Comparison of ENCODE assay signal across 1 cellular context in genomic region chr7:45921381-45921698, GRCh38.
TF ChIP-seq lines count a peak whose summit lies in the region.

No MANE protein-coding gene starts in this region.

TF ChIP-seq in WTC11, 78 proteins besides CTCF, POLR2A, EP300 and RAD21 (continued from another document):
- no peak for TF ChIP-seq STAT6 (CRISPR knock-in tag; conservative IDR thresholded peaks at IDR 0.05; ENCODE audit: low read depth)
- no peak for TF ChIP-seq ATF6 (CRISPR knock-in tag; IDR thresholded peaks at IDR 0.05)
- TF ChIP-seq ZNF317 (CRISPR knock-in tag; IDR thresholded peaks at IDR 0.05; ENCODE audit: borderline replicate concordance, low read depth): no peak
- TF ChIP-seq ZMAT4 (CRISPR knock-in tag; IDR thresholded peaks at IDR 0.05): no peak
- no peak for TF ChIP-seq ZNF396 (CRISPR knock-in tag; IDR thresholded peaks at IDR 0.05; ENCODE audit: borderline replicate concordance)
- no peak for TF ChIP-seq NFYB (CRISPR knock-in tag; conservative IDR thresholded peaks at IDR 0.05; ENCODE audit: low read depth)
- TF ChIP-seq ZNF512 (CRISPR knock-in tag; IDR thresholded peaks at IDR 0.05; ENCODE audit: borderline replicate concordance): no peak
- 0 out of 2 replicates have a peak, but pooled peaks have one; percentile 42 for TF ChIP-seq MAX (CRISPR knock-in tag; IDR thresholded peaks at IDR 0.05)
TF ChIP-seq in WTC11: peak in this region for 2.
